ENCODE assay signal across 8 cellular contexts in genomic region chr2:241734467-241735208, GRCh38. TPM values are rescaled to one million over a fixed set of nuclear protein-coding genes. Genes with fewer than 3 reads are reported as not detected.
DNase-seq lines count a peak whose midpoint lies in the region; ATAC-seq and TF ChIP-seq lines count a peak whose summit lies in the region.

Gene D2HGDH, plus strand, starts transcription at chr2:241734630. Its CDS starts 595 bp downstream, at chr2:241735225.

- peak; percentile 56 for DNase-seq in NCI-H128 (lab: John Stamatoyannopoulos, UW; ENCODE audit: unreplicated experiment)
- DNase-seq in SW480 (ENCODE audit: low spot score), result peak; percentile 68
- peak; percentile 82 for DNase-seq in activated naive CD8-positive, alpha-beta T cell treated with anti-CD3 and anti-CD28 coated beads, Interleukin-2, amount 50 U/mL, for 16 hours (ENCODE audit: low read depth, low spot score)
- peak; percentile 98 for DNase-seq in Right ventricle myocardium superior
- peak; percentile 90 to 96 for DNase-seq in trophoblast cell
- peak; percentile 91 to 96 for DNase-seq in tibial artery

- peak within 1 kb of the TSS; percentile 97 for H2BK120ac ChIP-seq in trophoblast cell (ENCODE audit: insufficient read depth, low read length, poor library complexity)

- peak within 1 kb of the TSS; percentile 88 for H2AK5ac ChIP-seq in trophoblast cell (ENCODE audit: low read length)

- H3K9me3 ChIP-seq in trophoblast cell (ENCODE audit: insufficient read depth, low read depth, low read length) (peaks cover 4% of the 10 kb centered on the region), tibial artery (no peaks in the 10 kb centered on the region)

- H3K36me3 ChIP-seq in trophoblast cell (ENCODE audit: control insufficient read depth in 1 of 2, insufficient read depth in 2 of 2, low read length in 2 of 2) (peaks cover 4 to 6% of the 10 kb centered on the region in 2 experiments), tibial artery (peaks cover 0 to 12% (median 0%) of the 10 kb centered on the region in 3 donors)

- no CpG with 5 or more reads among the region's 98 CpGs for WGBS in trophoblast cell (ENCODE audit: extremely low coverage, insufficient coverage, insufficient read length)

- peak within 1 kb of the TSS; percentile 95 for H3K9ac ChIP-seq in trophoblast cell (ENCODE audit: low read length)

- H3K79me2 ChIP-seq in trophoblast cell (ENCODE audit: control insufficient read depth, insufficient read depth, low read length, poor library complexity), result peaks cover 8% of the 10 kb centered on the region

- no peak for TF ChIP-seq CTCF in tibial artery (IDR thresholded peaks at IDR 0.05)

- H3K4me1 ChIP-seq in trophoblast cell (ENCODE audit: control insufficient read depth in 1 of 2, insufficient read depth in 2 of 2, low read length in 2 of 2) (peaks cover 7 to 8% of the 10 kb centered on the region in 2 experiments), tibial artery (peaks cover 0 to 17% (median 13%) of the 10 kb centered on the region in 4 donors)

- peaks cover 11% of the 10 kb centered on the region for H3K79me1 ChIP-seq in trophoblast cell (ENCODE audit: low read length)

- no peak within 1 kb of the TSS for H2BK12ac ChIP-seq in trophoblast cell (ENCODE audit: low read length)

- H4K8ac ChIP-seq in trophoblast cell (ENCODE audit: low read depth, low read length), result peak within 1 kb of the TSS; percentile 97

- peak within 1 kb of the TSS; percentile 95 for H2BK5ac ChIP-seq in trophoblast cell (ENCODE audit: low read depth, low read length, poor library complexity)

- H3K4me3 ChIP-seq in trophoblast cell (ENCODE audit: low read depth, low read length) (peak within 1 kb of the TSS; percentile 96), tibial artery (peak within 1 kb of the TSS; percentile 95 to 96)

- peak within 1 kb of the TSS; percentile 67 for H3K27ac ChIP-seq in trophoblast cell (ENCODE audit: low read depth, low read length)
- peak within 1 kb of the TSS; percentile 84 to 87 for H3K27ac ChIP-seq in tibial artery

- peak within 1 kb of the TSS; percentile 99 for H3K14ac ChIP-seq in trophoblast cell (ENCODE audit: low read length)

- ATAC-seq in HG02642 (IDR thresholded peaks at IDR 0.05; ENCODE audit: poor library complexity, unreplicated experiment) (peak; percentile 80), Right ventricle myocardium superior (ENCODE audit: poor library complexity) (peak; percentile 95)

- no peaks in the 10 kb centered on the region for H3K27me3 ChIP-seq in trophoblast cell (ENCODE audit: insufficient read depth, low read length)
- H3K27me3 ChIP-seq in tibial artery, result no peaks in the 10 kb centered on the region

- H3K4me2 ChIP-seq in trophoblast cell (ENCODE audit: low read length), result peak within 1 kb of the TSS; percentile 99

- intact Hi-C loops in Right ventricle myocardium superior (cut with DNase I), result loop anchor here (5.0 kb wide), 1 partner anchor 143 kb away; no protein-coding TSS in a partner anchor
- intact Hi-C loops in tibial artery (cut with DNase I; ENCODE audit: low total_unique reads), result loop anchor here (5.0 kb wide), 1 partner anchor 47 kb away; the partner anchor contains the start of gene DTYMK

- peak within 1 kb of the TSS; percentile 97 for H4K12ac ChIP-seq in trophoblast cell (ENCODE audit: low read depth, low read length)

- H2AFZ ChIP-seq in trophoblast cell (ENCODE audit: insufficient read depth, low read length, poor library complexity), result peak within 1 kb of the TSS; percentile 94

- TF ChIP-seq POLR2A in GM10847 (IDR thresholded peaks at IDR 0.05; ENCODE audit: extremely low read depth, insufficient read length), result peak; percentile 87

- peak within 1 kb of the TSS; percentile 84 for H3K4ac ChIP-seq in trophoblast cell (ENCODE audit: low read depth, low read length)

- H3K23ac ChIP-seq in trophoblast cell (ENCODE audit: low read length), result no peak within 1 kb of the TSS

- H4K91ac ChIP-seq in trophoblast cell (ENCODE audit: low read depth, low read length), result peak within 1 kb of the TSS; percentile 91

- H3K18ac ChIP-seq in trophoblast cell (ENCODE audit: low read length), result peak within 1 kb of the TSS; percentile 99

RNA-seq across cellular contexts. Expression of gene D2HGDH, which starts in this region (rescaled TPM):
- total RNA-seq in Right ventricle myocardium superior, result 19.0 TPM
- 4.0 and 4.2 TPM in 2 replicates for polyA plus RNA-seq in trophoblast cell (2013)

Comparison
In these comparisons a context has a peak if more than half of its experiments do, and no peak if none do; other contexts are left out.
1. Peak in every context shown above with its lines: DNase-seq, ATAC-seq, H3K4me3 ChIP-seq and H3K27ac ChIP-seq.